1 cellular context compared by ENCODE assay signal in genomic region chr15:60478633-60479360, GRCh38.
TF ChIP-seq lines count a peak whose summit lies in the region.

Gene ICE2 (minus strand): TSS chr15:60479142. CDS start chr15:60477977, 1,165 bp downstream.

TF ChIP-seq in GM23338, 12 proteins besides CTCF, POLR2A, EP300 and RAD21 (continued from another document):
- TF ChIP-seq REST (IDR thresholded peaks at IDR 0.05; ENCODE audit: unreplicated experiment) (no peak), POLR2AphosphoS5 (IDR thresholded peaks at IDR 0.05; ENCODE audit: low read depth) (peak; percentile 98), EZH2 (IDR thresholded peaks at IDR 0.05; ENCODE audit: low read depth, unreplicated experiment) (no peak), ZNF114 (CRISPR knock-in tag; IDR thresholded peaks at IDR 0.05) (no peak), JUNB (IDR thresholded peaks at IDR 0.05; ENCODE audit: unreplicated experiment) (no peak), ETS1 (IDR thresholded peaks at IDR 0.05) (0 out of 2 replicates have a peak, but pooled peaks have one; percentile 47)
